ENCODE assay signal across 8 cellular contexts in the genomic region with DNA sequence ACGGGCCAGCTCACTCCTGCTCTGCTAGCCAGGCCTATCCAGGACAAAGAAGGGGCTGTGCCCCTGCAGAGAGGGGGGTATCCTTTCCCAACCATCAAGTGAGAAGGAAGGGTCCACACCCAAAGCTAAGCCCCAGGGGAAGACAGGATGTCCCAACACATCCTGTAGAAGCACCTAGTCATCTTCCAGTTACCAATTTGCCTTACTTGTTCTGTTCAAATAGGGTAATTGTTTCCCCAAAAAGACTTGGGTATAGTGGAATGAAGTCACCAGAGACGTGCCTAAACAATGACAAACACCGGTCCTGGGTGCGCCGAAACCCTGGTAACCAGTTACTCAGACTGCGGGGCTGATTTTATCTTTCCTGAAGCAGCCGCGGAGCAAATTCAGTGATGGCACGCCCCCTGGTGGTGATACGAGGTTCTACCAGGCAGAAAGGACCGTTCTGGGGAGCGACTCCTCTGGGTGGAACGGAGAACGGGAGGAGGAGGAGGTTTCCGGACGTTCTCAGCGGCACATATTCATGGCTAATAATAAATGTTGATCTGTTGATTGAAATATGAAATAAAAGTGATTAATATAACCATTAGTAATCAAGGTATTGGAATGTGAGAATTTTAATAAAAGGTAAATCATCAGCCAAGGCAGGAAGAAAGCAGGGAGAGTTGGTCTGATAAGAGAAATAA. TPM values are rescaled to one million over a fixed set of nuclear protein-coding genes. Genes with fewer than 3 reads are reported as not detected.
DNase-seq lines count a peak whose midpoint lies in the region; TF ChIP-seq lines count a peak whose summit lies in the region.

No MANE protein-coding gene starts in this region.

- H3K9me2 ChIP-seq in Loucy (replicated peaks; ENCODE audit: low read depth, low read length): no peaks in the 10 kb centered on the region

- H3K9ac ChIP-seq in Loucy (ENCODE audit: low read depth, low read length, poor library complexity, severe bottlenecking): peak overlapping the region; percentile 24

- H3F3A ChIP-seq in Loucy (ENCODE audit: low read depth): peaks cover 6% of the 10 kb centered on the region; the same call in 1 of the 2 replicates

- no peaks in the 10 kb centered on the region for H3K36me3 Mint-ChIP-seq in neural crest cell (ENCODE audit: low read depth)
- no peaks in the 10 kb centered on the region for H3K36me3 Mint-ChIP-seq in stimulated activated naive CD8-positive, alpha-beta T cell treated with anti-CD3 and anti-CD28 coated beads, Interleukin-15, Interleukin-2, amounts not matched to agents 100 ng/mL and 50 ng/mL, for 24 hours (ENCODE audit: low read depth)

- peak overlapping the region; percentile 91 for H2AFZ ChIP-seq in Loucy (ENCODE audit: low read length)

- H3K27ac Mint-ChIP-seq in neural crest cell (ENCODE audit: unreplicated experiment): peak overlapping the region; percentile 59
- peak overlapping the region; percentile 54 for H3K27ac Mint-ChIP-seq in stimulated activated naive CD8-positive, alpha-beta T cell treated with anti-CD3 and anti-CD28 coated beads, Interleukin-15, Interleukin-2, amounts not matched to agents 100 ng/mL and 50 ng/mL, for 24 hours

- H3K4me3 ChIP-seq in H7 (ENCODE audit: insufficient read depth, low read depth, low read length) (no peak overlapping the region), Loucy (ENCODE audit: low read length, poor library complexity, severe bottlenecking) (peak overlapping the region; percentile 65), fibroblast of mammary gland (ENCODE audit: control insufficient read depth, low read depth, low read length) (no peak overlapping the region)

- H3K4me1 Mint-ChIP-seq in neural crest cell: peaks cover 58% of the 10 kb centered on the region
- H3K4me1 Mint-ChIP-seq in stimulated activated naive CD8-positive, alpha-beta T cell treated with anti-CD3 and anti-CD28 coated beads, Interleukin-15, Interleukin-2, amounts not matched to agents 100 ng/mL and 50 ng/mL, for 24 hours (ENCODE audit: low read depth): peaks cover 34% of the 10 kb centered on the region

- H3K9me3 ChIP-seq in Loucy (ENCODE audit: insufficient read depth, low read depth, low read length): no peaks in the 10 kb centered on the region

- no peaks in the 10 kb centered on the region; the same call in 1 of the 2 replicates for H3K27me3 ChIP-seq in H7 (ENCODE audit: control insufficient read depth, insufficient read depth, low read length)
- no peaks in the 10 kb centered on the region for H3K27me3 ChIP-seq in Loucy (ENCODE audit: insufficient read depth, low read length, poor library complexity, severe bottlenecking)

- H3K4me1 ChIP-seq in Loucy (ENCODE audit: insufficient read depth, low read length, poor library complexity, severe bottlenecking): peaks cover 35% of the 10 kb centered on the region

- no peaks in the 10 kb centered on the region for H3K9me3 Mint-ChIP-seq in neural crest cell
- no peaks in the 10 kb centered on the region for H3K9me3 Mint-ChIP-seq in stimulated activated naive CD8-positive, alpha-beta T cell treated with anti-CD3 and anti-CD28 coated beads, Interleukin-15, Interleukin-2, amounts not matched to agents 100 ng/mL and 50 ng/mL, for 24 hours

- TF ChIP-seq CTCF in Loucy (conservative IDR thresholded peaks at IDR 0.05; ENCODE audit: low read length): peak; percentile 99
- TF ChIP-seq CTCF in fibroblast of mammary gland (conservative IDR thresholded peaks at IDR 0.05; ENCODE audit: control insufficient read depth, insufficient read depth, low read depth, low read length): peak; percentile 93
- TF ChIP-seq CTCF in neural crest cell (conservative IDR thresholded peaks at IDR 0.05): peak; percentile 98

- H3K79me2 ChIP-seq in Loucy (ENCODE audit: insufficient read depth, low read length): no peaks in the 10 kb centered on the region

- peak overlapping the region; percentile 70 for H3K4me2 ChIP-seq in Loucy (ENCODE audit: low read depth, low read length, poor library complexity, severe bottlenecking)

- peak overlapping the region; percentile 45 for H3K4me3 Mint-ChIP-seq in neural crest cell
- peak overlapping the region; percentile 27 for H3K4me3 Mint-ChIP-seq in stimulated activated naive CD8-positive, alpha-beta T cell treated with anti-CD3 and anti-CD28 coated beads, Interleukin-15, Interleukin-2, amounts not matched to agents 100 ng/mL and 50 ng/mL, for 24 hours

- DNase-seq in Daoy (ENCODE audit: low read depth) (peak; percentile 89), H7 (peak; percentile 90), RPMI8226 (peak; percentile 88), fibroblast of mammary gland (ENCODE audit: low read depth) (peak; percentile 87), neural crest cell (ENCODE audit: low read depth, low spot score) (peak; percentile 95)
- DNase-seq in activated T-helper 1 cell treated with anti-CD3 and anti-CD28 coated beads, Interleukin-2, amount 50 U/mL, for 16 hours (ENCODE audit: low read depth in 1 of 2, low spot score in 1 of 2): peak; percentile 85 to 92

- H3K27me3 Mint-ChIP-seq in neural crest cell (ENCODE audit: low read depth): no peaks in the 10 kb centered on the region
- peaks cover 3% of the 10 kb centered on the region for H3K27me3 Mint-ChIP-seq in stimulated activated naive CD8-positive, alpha-beta T cell treated with anti-CD3 and anti-CD28 coated beads, Interleukin-15, Interleukin-2, amounts not matched to agents 100 ng/mL and 50 ng/mL, for 24 hours

- H3K36me3 ChIP-seq in H7 (replicated peaks; ENCODE audit: control insufficient read depth, insufficient read depth, low read length) (no peaks in the 10 kb centered on the region), Loucy (ENCODE audit: insufficient read depth, low read length) (no peaks in the 10 kb centered on the region)

- no peaks in the 10 kb centered on the region for H4K20me1 ChIP-seq in Loucy (ENCODE audit: insufficient read depth, low read length, poor library complexity, severe bottlenecking)

RNA-seq across cellular contexts. Expression of a gene that starts 19.9 kb away (rescaled TPM):
- 15.2 and 25.3 TPM in 2 replicates for total RNA-seq in Daoy (2014; rRNA removed; shearing (Covaris generic))
- 21.7 and 22.1 TPM in 2 replicates for total RNA-seq in H7 (2014; rRNA removed; shearing (Covaris generic))
- 16.9 and 17.9 TPM in 2 replicates for total RNA-seq in neural crest cell
